ENCODE assay signal across 1 cellular context in genomic region chr16:47732806-47733150, GRCh38.
TF ChIP-seq lines count a peak whose summit lies in the region.

No MANE protein-coding gene starts in this region.

TF ChIP-seq in A549, 52 proteins besides CTCF, POLR2A, EP300 and RAD21 (continued from another document):
- TF ChIP-seq REST (IDR thresholded peaks at IDR 0.05), result no peak
- TF ChIP-seq FOXS1 (CRISPR knock-in tag; IDR thresholded peaks at IDR 0.05), result no peak
- TF ChIP-seq RFX5 (IDR thresholded peaks at IDR 0.05), result no peak
- no peak for TF ChIP-seq HMGXB4 (CRISPR knock-in tag; IDR thresholded peaks at IDR 0.05; ENCODE audit: borderline replicate concordance)
- TF ChIP-seq RARB (CRISPR knock-in tag; IDR thresholded peaks at IDR 0.05), result no peak
- TF ChIP-seq JUNB (IDR thresholded peaks at IDR 0.05), result no peak
- no peak for TF ChIP-seq USF2 (IDR thresholded peaks at IDR 0.05)
- no peak for TF ChIP-seq HES2 (IDR thresholded peaks at IDR 0.05)
- TF ChIP-seq HDAC2 (IDR thresholded peaks at IDR 0.05), result no peak
- no peak for TF ChIP-seq PHF8 (IDR thresholded peaks at IDR 0.05; ENCODE audit: borderline replicate concordance, low read depth)
- TF ChIP-seq ELK1 (IDR thresholded peaks at IDR 0.05; ENCODE audit: low read depth, low read length), result no peak
- TF ChIP-seq KDM5A (IDR thresholded peaks at IDR 0.05), result no peak
- no peak for TF ChIP-seq BCL3 (IDR thresholded peaks at IDR 0.05)
- TF ChIP-seq HEYL (CRISPR knock-in tag; IDR thresholded peaks at IDR 0.05), result no peak
